Comparison of ENCODE assay signal across 8 cellular contexts in the genomic region with DNA sequence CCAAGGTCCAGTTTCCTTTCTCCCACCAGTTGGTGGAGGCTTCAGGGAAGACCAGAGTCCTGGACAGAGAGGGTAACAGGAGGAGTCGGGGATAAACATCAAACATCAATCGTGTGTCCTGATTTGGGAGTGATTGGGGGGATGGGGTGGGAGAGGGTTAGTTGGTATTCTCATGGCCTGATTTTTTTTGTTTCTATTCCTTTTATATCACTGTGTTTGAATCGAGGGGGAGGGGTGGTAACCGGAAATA. TPM values are rescaled to one million over a fixed set of nuclear protein-coding genes. Genes with fewer than 3 reads are reported as not detected.
A peak's percentile ranks its signal among the peaks of the same experiment; 100 is the strongest.
DNase-seq lines count a peak whose midpoint lies in the region; ATAC-seq and TF ChIP-seq lines count a peak whose summit lies in the region.

No MANE protein-coding gene starts in this region.

- POLR2A ChIA-PET in HEK293 (lab: Yijun Ruan, JAX) = interaction anchor here (0.6 to 2.0 kb wide), 6 partner anchors 44 to 1028 kb away, joined by 3 to 30 read pairs (median 8); partner anchors contain the start of genes AGPAT1, RGL2, RPS18 and VPS52

- DNase-seq in WERI-Rb-1 (no peak), fibroblast of lung (ENCODE audit: low read depth in 2 of 2) (no peak)
- DNase-seq in activated CD4-positive, alpha-beta T cell treated with anti-CD3 and anti-CD28 coated beads for 4 hours = no peak

- H3K27ac ChIP-seq in HEK293 (ENCODE audit: extremely low read depth, low read depth, low read length) (peak overlapping the region; percentile 25; the same call in 1 of the 2 replicates), WERI-Rb-1 (peak overlapping the region; percentile 90), fibroblast of lung (ENCODE audit: insufficient read depth, low read length) (no peak overlapping the region)

- CTCF ChIA-PET in HEK293 (lab: Yijun Ruan, JAX) = interaction anchor here (1.6 kb wide), 1 partner anchor 75 kb away, joined by 3 read pairs; no protein-coding TSS in a partner anchor

- H3K4me2 ChIP-seq in fibroblast of lung (ENCODE audit: extremely low read depth, insufficient read depth, low read length) (peak overlapping the region; percentile 99), skeletal muscle satellite cell (ENCODE audit: low read length) (peak overlapping the region; percentile 94)

- H3K9me3 ChIP-seq in HEK293 (ENCODE audit: control insufficient read depth, insufficient read depth, low read depth, low read length) = no peaks in the 10 kb centered on the region
- no peaks in the 10 kb centered on the region for H3K9me3 ChIP-seq in WERI-Rb-1 (ENCODE audit: severe bottlenecking)
- H3K9me3 ChIP-seq in fibroblast of lung (ENCODE audit: control insufficient read depth, insufficient read depth, low read depth, low read length) = no peaks in the 10 kb centered on the region
- no peaks in the 10 kb centered on the region for H3K9me3 ChIP-seq in skeletal muscle satellite cell (replicated peaks; ENCODE audit: low read length)

- TF ChIP-seq CTCF in HEK293 (tag by site-specific recombination; IDR thresholded peaks at IDR 0.05) = no peak
- no peak for TF ChIP-seq CTCF in WERI-Rb-1 (IDR thresholded peaks at IDR 0.05; ENCODE audit: low read depth, low read length)
- TF ChIP-seq CTCF in fibroblast of lung (conservative IDR thresholded peaks at IDR 0.05 in 1 of 2, IDR thresholded peaks at IDR 0.05 in 1 of 2; ENCODE audit: low read depth in 1 of 2, low read length in 2 of 2) = no peak

- no peak overlapping the region for H2AFZ ChIP-seq in fibroblast of lung (ENCODE audit: low read length)

- H3K79me2 ChIP-seq in fibroblast of lung (ENCODE audit: control insufficient read depth, insufficient read depth, low read length) = peaks cover 44% of the 10 kb centered on the region

- H3K4me1 ChIP-seq in HEK293 (ENCODE audit: control insufficient read depth, insufficient read depth, low read length) = peaks cover 25% of the 10 kb centered on the region
- peaks cover 43% of the 10 kb centered on the region for H3K4me1 ChIP-seq in fibroblast of lung (ENCODE audit: control insufficient read depth, extremely low read depth, insufficient read depth, low read length)
- peaks cover 55% of the 10 kb centered on the region for H3K4me1 ChIP-seq in skeletal muscle satellite cell (ENCODE audit: control insufficient read depth, insufficient read depth, low read length)

- H3K36me3 ChIP-seq in HEK293 (ENCODE audit: control insufficient read depth in 2 of 2, insufficient read depth in 1 of 2, low read length in 2 of 2) (peaks cover 0 to 29% of the 10 kb centered on the region in 2 experiments; a peak in 2 of 3 replicates), WERI-Rb-1 (peaks cover 37% of the 10 kb centered on the region), fibroblast of lung (ENCODE audit: control insufficient read depth, insufficient read depth, low read length) (peaks cover 17% of the 10 kb centered on the region), skeletal muscle satellite cell (ENCODE audit: insufficient read depth, low read length) (peaks cover 27% of the 10 kb centered on the region)

- no peak for ATAC-seq in GM19328 (IDR thresholded peaks at IDR 0.05; ENCODE audit: unreplicated experiment)
- no peak for ATAC-seq in GM21529 (IDR thresholded peaks at IDR 0.05; ENCODE audit: unreplicated experiment)
- ATAC-seq in HG03175 (IDR thresholded peaks at IDR 0.05; ENCODE audit: unreplicated experiment) = no peak

- H3K9ac ChIP-seq in fibroblast of lung (ENCODE audit: insufficient read depth, low read length) = peak overlapping the region; percentile 63
- H3K9ac ChIP-seq in skeletal muscle satellite cell (ENCODE audit: low read depth, low read length) = no peak overlapping the region

- H3K4me3 ChIP-seq in HEK293 (ENCODE audit: low read depth, low read length) = no peak overlapping the region
- no peak overlapping the region; the same call in 1 of the 2 replicates for H3K4me3 ChIP-seq in WERI-Rb-1 (ENCODE audit: low read depth, low read length)
- peak overlapping the region in 1 of 4 experiments; percentile 73 for H3K4me3 ChIP-seq in fibroblast of lung (replicated peaks in 1 of 4; ENCODE audit: control extremely low read depth in 1 of 4, insufficient read depth in 1 of 4, low read depth in 3 of 4, low read length in 4 of 4)
- H3K4me3 ChIP-seq in skeletal muscle satellite cell (ENCODE audit: low read length) = peak overlapping the region; percentile 78

- no peaks in the 10 kb centered on the region for H3K27me3 ChIP-seq in WERI-Rb-1 (ENCODE audit: insufficient read depth, low read depth, severe bottlenecking)
- no peaks in the 10 kb centered on the region for H3K27me3 ChIP-seq in fibroblast of lung (ENCODE audit: control insufficient read depth, insufficient read depth, low read length)
- no peaks in the 10 kb centered on the region for H3K27me3 ChIP-seq in skeletal muscle satellite cell (ENCODE audit: control insufficient read depth, insufficient read depth, low read length)

- no peaks in the 10 kb centered on the region for H4K20me1 ChIP-seq in fibroblast of lung (ENCODE audit: control insufficient read depth, extremely low read depth, insufficient read depth, low read length)

TF ChIP-seq in HEK293, 187 proteins besides CTCF, POLR2A, EP300 and RAD21:
- no peak for TF ChIP-seq ZSCAN4 (tag by site-specific recombination; IDR thresholded peaks at IDR 0.05)
- TF ChIP-seq PRDM10 (tag by site-specific recombination; IDR thresholded peaks at IDR 0.05) = peak; percentile 50; the same call in 1 of the 2 replicates
- TF ChIP-seq ZNF776 (tag by site-specific recombination; IDR thresholded peaks at IDR 0.05; ENCODE audit: borderline replicate concordance) = no peak
- TF ChIP-seq OSR2 (tag by site-specific recombination; IDR thresholded peaks at IDR 0.05) = no peak
TF ChIP-seq in HEK293: peak in this region for 1.

RNA-seq across cellular contexts. Expression of gene HSD17B8, which starts 0.4 kb away (rescaled TPM):
- total RNA-seq in fibroblast of lung = 11.0 and 11.4 TPM in 2 replicates
- 4.9 and 5.9 TPM in 2 replicates for polyA plus RNA-seq in fibroblast of lung
- polyA plus RNA-seq in fibroblast of lung (2012) = 3.7 and 5.2 TPM in 2 replicates
- 3.2 TPM in 1 of 2 replicates, not detected in the other for polyA minus RNA-seq in fibroblast of lung (ENCODE audit: low replicate concordance)
- 3.3 and 3.5 TPM in 2 replicates for total RNA-seq in skeletal muscle satellite cell (2012; rRNA removed)

RNA-seq across cellular contexts. Expression of gene SLC39A7, which starts 3.4 kb away (rescaled TPM):
- 89.9 and 112 TPM in 2 replicates for total RNA-seq in fibroblast of lung
- 121 and 160 TPM in 2 replicates for polyA plus RNA-seq in fibroblast of lung
- polyA plus RNA-seq in fibroblast of lung (2012) = 192 and 237 TPM in 2 replicates
- 193 and 277 TPM in 2 replicates for polyA minus RNA-seq in fibroblast of lung (ENCODE audit: low replicate concordance)
- total RNA-seq in skeletal muscle satellite cell (2012; rRNA removed) = 70.3 and 84.7 TPM in 2 replicates

RNA-seq across cellular contexts. Expression of gene RXRB, which starts 3.6 kb away (rescaled TPM):
- 20.0 and 25.9 TPM in 2 replicates for total RNA-seq in fibroblast of lung
- 33.1 and 34.0 TPM in 2 replicates for polyA plus RNA-seq in fibroblast of lung
- polyA plus RNA-seq in fibroblast of lung (2012) = 28.7 and 29.7 TPM in 2 replicates
- polyA minus RNA-seq in fibroblast of lung (ENCODE audit: low replicate concordance) = 44.5 and 46.2 TPM in 2 replicates
- total RNA-seq in skeletal muscle satellite cell (2012; rRNA removed) = 12.4 and 13.1 TPM in 2 replicates

RNA-seq across cellular contexts. Expression of gene RING1, which starts 4.2 kb away (rescaled TPM):
- 30.6 and 33.1 TPM in 2 replicates for total RNA-seq in fibroblast of lung
- 24.7 and 27.3 TPM in 2 replicates for polyA plus RNA-seq in fibroblast of lung
- 51.3 and 58.5 TPM in 2 replicates for polyA plus RNA-seq in fibroblast of lung (2012)
- polyA minus RNA-seq in fibroblast of lung (ENCODE audit: low replicate concordance) = 45.7 and 60.7 TPM in 2 replicates
- 19.4 and 20.0 TPM in 2 replicates for total RNA-seq in skeletal muscle satellite cell (2012; rRNA removed)

RNA-seq across cellular contexts. Expression of gene COL11A2, which starts 11.8 kb away (rescaled TPM):
- total RNA-seq in fibroblast of lung = 0.17 and 0.26 TPM in 2 replicates
- polyA plus RNA-seq in fibroblast of lung = 0.06 and 0.17 TPM in 2 replicates
- 0.06 and 0.30 TPM in 2 replicates for polyA plus RNA-seq in fibroblast of lung (2012)
- not detected in 2 replicates for polyA minus RNA-seq in fibroblast of lung (ENCODE audit: low replicate concordance)
- total RNA-seq in skeletal muscle satellite cell (2012; rRNA removed) = under 0.01 and 0.22 TPM in 2 replicates
